ENCODE assay signal across 11 cellular contexts in genomic region chr5:129271309-129271708, GRCh38.
DNase-seq lines count a peak whose midpoint lies in the region; ATAC-seq and TF ChIP-seq lines count a peak whose summit lies in the region.
"Had no signal": no experiment of that assay in that cellular context is flagged by ENCODE, and none has a peak within 500 bp of the region (broad histone marks: within the 10 kb centered on the region; RNA-seq: fewer than 3 reads in every experiment).

No MANE protein-coding gene starts in this region.

- H3K27ac ChIP-seq in mammary epithelial cell (ENCODE audit: insufficient read depth, low read depth, low read length) = no peak overlapping the region
- H3K27ac ChIP-seq: gastroesophageal sphincter had no signal

- no peaks in the 10 kb centered on the region for H3K36me3 ChIP-seq in mammary epithelial cell (ENCODE audit: insufficient read depth, low read length)
- H3K36me3 ChIP-seq: gastroesophageal sphincter had no signal

- dilution Hi-C loops in mammary epithelial cell (cut with HindIII; ENCODE audit: low sequenced_read_pairs) = no loop called here

- no peaks in the 10 kb centered on the region for H3K4me1 ChIP-seq in mammary epithelial cell (ENCODE audit: insufficient read depth, low read length)
- H3K4me1 ChIP-seq: gastroesophageal sphincter had no signal

- no peaks in the 10 kb centered on the region for H4K20me1 ChIP-seq in mammary epithelial cell (ENCODE audit: insufficient read depth, low read length)

- no peak overlapping the region for H3K4me2 ChIP-seq in mammary epithelial cell (ENCODE audit: insufficient read depth, low read depth, low read length)

- no peaks in the 10 kb centered on the region for H3K27me3 ChIP-seq in mammary epithelial cell (ENCODE audit: insufficient read depth, low read length)
- H3K27me3 ChIP-seq: gastroesophageal sphincter had no signal

- TF ChIP-seq CTCF in GM12873 (IDR thresholded peaks at IDR 0.05; ENCODE audit: insufficient read depth, low read depth, low read length, missing control alignments) (peak; percentile 29), NB4 (IDR thresholded peaks at IDR 0.05; ENCODE audit: low read depth, low read length) (peak; percentile 15), mammary epithelial cell (conservative IDR thresholded peaks at IDR 0.05 in 1 of 2, IDR thresholded peaks at IDR 0.05 in 1 of 2; ENCODE audit: extremely low read depth in 1 of 2, insufficient read depth in 1 of 2, low read depth in 1 of 2, low read length in 2 of 2) (peak; percentile 6 to 50)

- no peaks in the 10 kb centered on the region for H3K9me3 ChIP-seq in mammary epithelial cell (replicated peaks; ENCODE audit: insufficient read depth, low read length)
- H3K9me3 ChIP-seq: gastroesophageal sphincter had no signal

- intact Hi-C loops in mammary epithelial cell (cut with micrococcal nuclease) = loop anchor here (5.0 kb wide), 2 partner anchors 364 to 496 kb away; no protein-coding TSS in a partner anchor

- 21% methylated on average over 2 of the region's 2 CpGs for WGBS in mammary epithelial cell (ENCODE audit: low coverage, missing lambda C conversion rate)

- DNase-seq in NB4 (ENCODE audit: low read depth) (peak; percentile 34), mammary epithelial cell (peak; percentile 5), medulla oblongata (ENCODE audit: extremely low spot score) (peak; percentile 9), 8988T (no peak), NCI-H526 treated with DMSO at 0.1 percent for 48 hours (lab: John Stamatoyannopoulos, UW) (no peak)
- DNase-seq: activated CD4-positive, CD25-positive, alpha-beta regulatory T cell; activated naive CD8-positive, alpha-beta T cell treated with anti-CD3 and anti-CD28 coated beads, Interleukin-2, amount 10 ng/mL, durations not matched to agents 7 days and 5 days had no signal

- H3K4me3 ChIP-seq in NB4 (ENCODE audit: low read depth, low read length) = no peak overlapping the region
- H3K4me3 ChIP-seq in mammary epithelial cell (replicated peaks in 1 of 3; ENCODE audit: insufficient read depth in 1 of 3, low read depth in 2 of 3, low read length in 3 of 3) = no peak overlapping the region
- H3K4me3 ChIP-seq: gastroesophageal sphincter had no signal

- CTCF ChIA-PET in mammary epithelial cell (lab: Charles Lee; ENCODE audit: low non-redundant PET) = no interaction called here

- no peak for TF ChIP-seq POLR2A in NB4 (IDR thresholded peaks at IDR 0.05; ENCODE audit: extremely low read depth, insufficient read length)

- no peak overlapping the region for H3K9ac ChIP-seq in mammary epithelial cell (ENCODE audit: insufficient read depth, low read length)

- no TSS peak for BruUV-seq in mammary epithelial cell (replicated peaks; lab: Mats Ljungman, UMichigan)

- no peak for ATAC-seq in GM18858 (IDR thresholded peaks at IDR 0.05; ENCODE audit: unreplicated experiment)
- ATAC-seq in HG02571 (IDR thresholded peaks at IDR 0.05; ENCODE audit: unreplicated experiment) = no peak
- ATAC-seq: gastroesophageal sphincter had no signal

- H2AFZ ChIP-seq in mammary epithelial cell (ENCODE audit: low read depth, low read length) = no peak overlapping the region

- no peaks in the 10 kb centered on the region for H3K79me2 ChIP-seq in mammary epithelial cell (ENCODE audit: insufficient read depth, low read length)

- in situ Hi-C loops in mammary epithelial cell (cut with MboI; ENCODE audit: low sequenced_read_pairs in 2 of 2) = no loop called here

Comparison
In these comparisons a context has a peak if more than half of its experiments do, and no peak if none do; other contexts are left out.
1. DNase-seq: peak in NB4 (single experiment), mammary epithelial cell (single experiment) and medulla oblongata (single experiment); none in 8988T (single experiment) and NCI-H526 treated with DMSO at 0.1 percent for 48 hours (single experiment).
2. Peak in every context shown above with its lines, with median percentiles within 50 percentile points of each other: CTCF ChIP-seq.